20 cellular contexts compared by ENCODE assay signal in genomic region chr1:19884312-19884711, GRCh38. TPM values are rescaled to one million over a fixed set of nuclear protein-coding genes. Genes with fewer than 3 reads are reported as not detected.
DNase-seq lines count a peak whose midpoint lies in the region; ATAC-seq, FAIRE-seq and TF ChIP-seq lines count a peak whose summit lies in the region.
"Had no signal": no experiment of that assay in that cellular context is flagged by ENCODE, and none has a peak within 500 bp of the region (broad histone marks: within the 10 kb centered on the region; RNA-seq: fewer than 3 reads in every experiment).

No MANE protein-coding gene starts in this region.

- H3K9ac ChIP-seq in HepG2 (ENCODE audit: insufficient read depth, low read depth, low read length), result 0 out of 2 replicates have a peak overlapping the region, but pooled peaks have one; percentile 84
- H3K9ac ChIP-seq in SU-DHL-6 (ENCODE audit: low read length), result no peak overlapping the region
- H3K9ac ChIP-seq: KMS-11, parathyroid adenoma had no signal

- POLR2A ChIA-PET in HepG2 (lab: Yijun Ruan, JAX), result no interaction called here

- intact Hi-C loops in HepG2 (cut with micrococcal nuclease; ENCODE audit: unreplicated experiment) (loop anchor here (10.0 kb wide), 1 partner anchor 70 kb away; the partner anchor contains the start of gene RNF186), right lobe of liver (cut with DNase I) (no loop called here)

- H3K27me3 ChIP-seq in HepG2 (ENCODE audit: control insufficient read depth in 1 of 2, insufficient read depth in 2 of 2, low read length in 2 of 2), result no peaks in the 10 kb centered on the region; a peak in 1 of 5 replicates
- no peaks in the 10 kb centered on the region for H3K27me3 ChIP-seq in right lobe of liver
- H3K27me3 ChIP-seq in SU-DHL-6 (ENCODE audit: low read length), result no peaks in the 10 kb centered on the region
- no peaks in the 10 kb centered on the region for H3K27me3 ChIP-seq in hepatocyte
- H3K27me3 ChIP-seq: cardiac muscle cell had no signal

- TF ChIP-seq CTCF in HepG2 (CRISPR knock-in tag; IDR thresholded peaks at IDR 0.05), result no peak
- TF ChIP-seq CTCF in right lobe of liver (IDR thresholded peaks at IDR 0.05), result no peak
- TF ChIP-seq CTCF in SU-DHL-6 (IDR thresholded peaks at IDR 0.05; ENCODE audit: insufficient read depth, low read length, poor library complexity, severe bottlenecking), result no peak
- no peak for TF ChIP-seq CTCF in hepatocyte (IDR thresholded peaks at IDR 0.05; ENCODE audit: poor library complexity)
- TF ChIP-seq CTCF in type B pancreatic cell (conservative IDR thresholded peaks at IDR 0.05), result no peak

- peaks cover 59% of the 10 kb centered on the region for H3K79me2 ChIP-seq in HepG2 (ENCODE audit: insufficient read depth, low read length)
- peaks cover 61% of the 10 kb centered on the region for H3K79me2 ChIP-seq in SU-DHL-6 (ENCODE audit: insufficient read depth, low read length)
- H3K79me2 ChIP-seq in hepatocyte, result peaks cover 66% of the 10 kb centered on the region

- H4K20me1 ChIP-seq in HepG2 (ENCODE audit: insufficient read depth, low read length), result peaks cover 4% of the 10 kb centered on the region; the same call in 1 of the 2 replicates
- no peaks in the 10 kb centered on the region for H4K20me1 ChIP-seq in SU-DHL-6 (ENCODE audit: low read depth, low read length)
- H4K20me1 ChIP-seq in hepatocyte (ENCODE audit: insufficient read depth, poor library complexity, severe bottlenecking), result peaks cover 29% of the 10 kb centered on the region

- no peak for FAIRE-seq in HepG2 (lab: Jason Lieb, UNC)
- FAIRE-seq: RCC 7860 had no signal

- in situ Hi-C loops in HepG2 (cut with HindIII; ENCODE audit: extremely low pct_ligation_motif_present, low pct_unique_long_range_greater_than_20kb), result no loop called here

- WGBS in HepG2 (ENCODE audit: low lambda C conversion rate), result 95% methylated on average over 2 of the region's 2 CpGs
- 95% methylated on average over 2 of the region's 2 CpGs for whole genome bisulfite sequencing in right lobe of liver (ENCODE audit: insufficient coverage, low coverage, low lambda C conversion rate, missing lambda C conversion rate)
- WGBS in hepatocyte (ENCODE audit: low lambda C conversion rate, missing lambda C conversion rate), result 87% methylated on average over 2 of the region's 2 CpGs

- H3K4me2 ChIP-seq in HepG2 (ENCODE audit: low read depth, low read length) (peak overlapping the region; percentile 96), SU-DHL-6 (ENCODE audit: low read depth, low read length, poor library complexity, severe bottlenecking) (peak overlapping the region; percentile 67), hepatocyte (peak overlapping the region; percentile 96)

- no peaks in the 10 kb centered on the region for H3K27me3 Mint-ChIP-seq in type B pancreatic cell

- H3K9me3 ChIP-seq in HepG2 (ENCODE audit: low read length) (no peaks in the 10 kb centered on the region), right lobe of liver (no peaks in the 10 kb centered on the region), SU-DHL-6 (ENCODE audit: insufficient read depth, low read length) (no peaks in the 10 kb centered on the region), hepatocyte (ENCODE audit: low read depth) (no peaks in the 10 kb centered on the region)

- H3K27ac Mint-ChIP-seq in type B pancreatic cell, result no peak overlapping the region
- H3K27ac Mint-ChIP-seq: T-helper 2 cell treated with Interferon-gamma antibody and Interleukin-4, amounts not matched to agents 5 μg/mL and 100 μg/mL, for 36 hours had no signal

- H3K27ac ChIP-seq in HepG2 (ENCODE audit: extremely low read length, insufficient read depth, low read length), result no peak overlapping the region
- H3K27ac ChIP-seq in right lobe of liver, result no peak overlapping the region
- no peak overlapping the region for H3K27ac ChIP-seq in SU-DHL-6 (ENCODE audit: low read depth, low read length)
- no peak overlapping the region for H3K27ac ChIP-seq in hepatocyte
- H3K27ac ChIP-seq: cardiac muscle cell, KMS-11, parathyroid adenoma had no signal

- peak overlapping the region; percentile 90 for H3K4me3 Mint-ChIP-seq in type B pancreatic cell

- no peak for TF ChIP-seq EP300 in HepG2 (IDR thresholded peaks at IDR 0.05; ENCODE audit: low read depth in 2 of 2, low read length in 2 of 2)
- TF ChIP-seq EP300 in HepG2 (CRISPR knock-in tag; IDR thresholded peaks at IDR 0.05; ENCODE audit: borderline replicate concordance), result no peak

- no peak for TF ChIP-seq RAD21 in HepG2 (CRISPR knock-in tag; IDR thresholded peaks at IDR 0.05)

- BruUV-seq in HepG2 (replicated peaks; lab: Mats Ljungman, UMichigan), result no TSS peak

- no peaks in the 10 kb centered on the region for H3F3A ChIP-seq in SU-DHL-6 (ENCODE audit: insufficient read depth)

- peaks cover 5% of the 10 kb centered on the region for H3K9me3 Mint-ChIP-seq in type B pancreatic cell
- H3K9me3 Mint-ChIP-seq: effector memory CD8-positive, alpha-beta T cell had no signal

- DNase-seq in HepG2 (ENCODE audit: low spot score) (no peak), right lobe of liver (no peak), hepatocyte (ENCODE audit: low spot score) (no peak), type B pancreatic cell (ENCODE audit: extremely low spot score, unreplicated experiment) (no peak), NCI-H2171 treated with DMSO at 0.1 percent for 48 hours (lab: John Stamatoyannopoulos, UW) (no peak), GF-D8 (lab: John Stamatoyannopoulos, UW) (no peak)
- DNase-seq: activated CD4-positive, alpha-beta T cell treated with anti-CD3 and anti-CD28 coated beads, Interleukin-2, amount 50 U/mL, for 1 hour; activated effector memory CD4-positive, alpha-beta T cell treated with Interleukin-2 at 50 U/mL for 16 hours; effector memory CD8-positive, alpha-beta T cell; NCI-H1694 had no signal

- TF ChIP-seq POLR2A in HepG2 (IDR thresholded peaks at IDR 0.05; ENCODE audit: insufficient read depth in 1 of 2, low read depth in 2 of 2, low read length in 2 of 2) (no peak), right lobe of liver (IDR thresholded peaks at IDR 0.05) (no peak)

- no peaks in the 10 kb centered on the region for H3K9me2 ChIP-seq in SU-DHL-6 (replicated peaks; ENCODE audit: insufficient read depth, low read length)
- no peaks in the 10 kb centered on the region for H3K9me2 ChIP-seq in hepatocyte (replicated peaks; ENCODE audit: insufficient read depth)

- peaks cover 4% of the 10 kb centered on the region for H3K36me3 Mint-ChIP-seq in type B pancreatic cell

- H3K36me3 ChIP-seq in HepG2 (replicated peaks in 1 of 2; ENCODE audit: control insufficient read depth in 1 of 2, insufficient read depth in 2 of 2, low read length in 2 of 2) (peaks cover 0 to 4% of the 10 kb centered on the region in 2 experiments; a peak in 4 of 5 replicates), right lobe of liver (no peaks in the 10 kb centered on the region), SU-DHL-6 (ENCODE audit: low read length) (no peaks in the 10 kb centered on the region), hepatocyte (replicated peaks; ENCODE audit: insufficient read depth, low read depth) (no peaks in the 10 kb centered on the region)
- H3K36me3 ChIP-seq: cardiac muscle cell had no signal

- CTCF ChIA-PET in HepG2 (lab: Yijun Ruan, JAX; ENCODE audit: low intra/inter-chr PET ratio, low total read pairs), result no interaction called here

- ATAC-seq in HepG2, result no peak
- no peak for ATAC-seq in right lobe of liver
- no peak for ATAC-seq in HG02798 (IDR thresholded peaks at IDR 0.05; ENCODE audit: poor library complexity, unreplicated experiment)
- ATAC-seq: effector memory CD8-positive, alpha-beta T cell had no signal

- peaks cover 58% of the 10 kb centered on the region for H3K4me1 ChIP-seq in HepG2 (ENCODE audit: insufficient read depth, low read length)
- H3K4me1 ChIP-seq in right lobe of liver, result peaks cover 0 to 11% (median 0%) of the 10 kb centered on the region in 4 donors
- H3K4me1 ChIP-seq in hepatocyte (ENCODE audit: insufficient read depth), result peaks cover 7% of the 10 kb centered on the region

- H2AFZ ChIP-seq in HepG2 (ENCODE audit: low read length) (no peak overlapping the region), SU-DHL-6 (ENCODE audit: low read depth, low read length, severe bottlenecking) (no peak overlapping the region), hepatocyte (no peak overlapping the region)
- H2AFZ ChIP-seq: parathyroid adenoma had no signal

- H3K4me1 Mint-ChIP-seq in type B pancreatic cell (ENCODE audit: unreplicated experiment), result peaks cover 32% of the 10 kb centered on the region

- peak overlapping the region in 2 of 3 experiments; percentile 80 to 82; a peak in 1 of 6 replicates for H3K4me3 ChIP-seq in HepG2 (replicated peaks in 1 of 3; ENCODE audit: insufficient read depth in 1 of 3, low read depth in 2 of 3, low read length in 3 of 3)
- no peak overlapping the region for H3K4me3 ChIP-seq in right lobe of liver
- H3K4me3 ChIP-seq in SU-DHL-6 (ENCODE audit: insufficient read depth, low read length, poor library complexity, severe bottlenecking), result no peak overlapping the region
- H3K4me3 ChIP-seq in hepatocyte, result no peak overlapping the region
- H3K4me3 ChIP-seq: cardiac muscle cell had no signal

RNA-seq across cellular contexts. Expression of gene OTUD3, which starts 2.1 kb away (rescaled TPM):
- total RNA-seq in HepG2 (2016; rRNA removed; fragmentation: Illumina TruSeq; extraction: Trizol), result 5.2 and 7.5 TPM in 2 replicates
- total RNA-seq in HepG2 (2016; cell fraction: cytosol; rRNA removed; fragmentation: Illumina TruSeq; extraction: Trizol; ENCODE audit: low read depth), result 4.1 and 7.5 TPM in 2 replicates
- total RNA-seq in HepG2 (2016; cell fraction: insoluble cytoplasmic fraction; rRNA removed; fragmentation: Illumina TruSeq; extraction: Trizol), result 5.4 and 7.4 TPM in 2 replicates
- total RNA-seq in HepG2 (2016; cell fraction: membrane; rRNA removed; fragmentation: Illumina TruSeq; extraction: Trizol), result 2.6 and 3.0 TPM in 2 replicates
- 13.6 and 19.6 TPM in 2 replicates for total RNA-seq in HepG2 (2016; cell fraction: nucleus; rRNA removed; fragmentation: Illumina TruSeq; extraction: Trizol)
- 5.2 and 5.6 TPM in 2 replicates for polyA plus RNA-seq in HepG2 (2011; rRNA removed)
- 1.9 and 2.3 TPM in 2 replicates for polyA plus RNA-seq in HepG2 (2011; cell fraction: cytosol; rRNA removed)
- polyA plus RNA-seq in HepG2 (2011; cell fraction: nucleus; rRNA removed), result 9.3 and 11.5 TPM in 2 replicates
- 3.5 and 4.2 TPM in 2 replicates for polyA plus RNA-seq in HepG2 (2012)
- polyA plus RNA-seq in HepG2 (2016; cell fraction: cytosol; fragmentation: Illumina TruSeq; extraction: Trizol; ENCODE audit: low read depth), result 0.17 and 0.50 TPM in 2 replicates
- polyA plus RNA-seq in HepG2 (2016; cell fraction: insoluble cytoplasmic fraction; fragmentation: Illumina TruSeq; extraction: Trizol; ENCODE audit: low read depth), result 3.4 and 3.5 TPM in 2 replicates
- polyA plus RNA-seq in HepG2 (2016; cell fraction: membrane; fragmentation: Illumina TruSeq; extraction: Trizol; ENCODE audit: low read depth), result 0.48 and 0.61 TPM in 2 replicates
- polyA plus RNA-seq in HepG2 (2016; cell fraction: nucleus; fragmentation: Illumina TruSeq; extraction: Trizol; ENCODE audit: insufficient read depth, low read depth), result 23.6 and 27.3 TPM in 2 replicates
- polyA minus RNA-seq in HepG2 (2011; rRNA and poly(A)+ RNA removed; ENCODE audit: low replicate concordance), result 6.5 and 7.6 TPM in 2 replicates
- 2.0 and 3.2 TPM in 2 replicates for polyA minus RNA-seq in HepG2 (2011; cell fraction: cytosol; rRNA and poly(A)+ RNA removed)
- 13.1 and 14.4 TPM in 2 replicates for polyA minus RNA-seq in HepG2 (2011; cell fraction: nucleus; rRNA and poly(A)+ RNA removed)
- 1 to 10 TPM in 5 of 6 experiments, under 1 TPM in 1; 0.98 to 3.4 (median 1.3) TPM for total RNA-seq in right lobe of liver
- 9.2 and 9.3 TPM in 2 replicates for total RNA-seq in hepatocyte
- polyA plus RNA-seq in hepatocyte, result 3.0 and 4.1 TPM in 2 replicates
- total RNA-seq in type B pancreatic cell (ENCODE audit: low replicate concordance), result 8.3 and 23.1 TPM in 2 replicates

RNA-seq across cellular contexts. Expression of gene PLA2G2E, which starts 39.1 kb away (rescaled TPM):
- total RNA-seq in HepG2 (2016; rRNA removed; fragmentation: Illumina TruSeq; extraction: Trizol) (not detected in 2 replicates), right lobe of liver (not detected), hepatocyte (not detected in 2 replicates), type B pancreatic cell (ENCODE audit: low replicate concordance) (not detected in 2 replicates)
- total RNA-seq in HepG2 (2016; cell fraction: cytosol; rRNA removed; fragmentation: Illumina TruSeq; extraction: Trizol; ENCODE audit: low read depth), result not detected in 2 replicates
- total RNA-seq in HepG2 (2016; cell fraction: insoluble cytoplasmic fraction; rRNA removed; fragmentation: Illumina TruSeq; extraction: Trizol), result not detected in 2 replicates
- total RNA-seq in HepG2 (2016; cell fraction: membrane; rRNA removed; fragmentation: Illumina TruSeq; extraction: Trizol), result not detected in 2 replicates
- total RNA-seq in HepG2 (2016; cell fraction: nucleus; rRNA removed; fragmentation: Illumina TruSeq; extraction: Trizol), result not detected in 2 replicates
- polyA plus RNA-seq in HepG2 (2011; rRNA removed) (not detected in 2 replicates), hepatocyte (not detected in 2 replicates)
- not detected in 2 replicates for polyA plus RNA-seq in HepG2 (2011; cell fraction: cytosol; rRNA removed)
- polyA plus RNA-seq in HepG2 (2011; cell fraction: nucleus; rRNA removed), result 0.50 TPM in 1 of 2 replicates, not detected in the other
- polyA plus RNA-seq in HepG2 (2012), result not detected in 2 replicates
- not detected in 2 replicates for polyA plus RNA-seq in HepG2 (2016; cell fraction: cytosol; fragmentation: Illumina TruSeq; extraction: Trizol; ENCODE audit: low read depth)
- not detected in 2 replicates for polyA plus RNA-seq in HepG2 (2016; cell fraction: insoluble cytoplasmic fraction; fragmentation: Illumina TruSeq; extraction: Trizol; ENCODE audit: low read depth)
- not detected in 2 replicates for polyA plus RNA-seq in HepG2 (2016; cell fraction: membrane; fragmentation: Illumina TruSeq; extraction: Trizol; ENCODE audit: low read depth)
- polyA plus RNA-seq in HepG2 (2016; cell fraction: nucleus; fragmentation: Illumina TruSeq; extraction: Trizol; ENCODE audit: insufficient read depth, low read depth), result not detected in 2 replicates
- not detected in 2 replicates for polyA minus RNA-seq in HepG2 (2011; rRNA and poly(A)+ RNA removed; ENCODE audit: low replicate concordance)
- not detected in 2 replicates for polyA minus RNA-seq in HepG2 (2011; cell fraction: cytosol; rRNA and poly(A)+ RNA removed)
- polyA minus RNA-seq in HepG2 (2011; cell fraction: nucleus; rRNA and poly(A)+ RNA removed), result not detected in 2 replicates
- total RNA-seq: cardiac muscle cell, Daoy, mesenteric fat pad, NCI-H460 had no signal
- polyA plus RNA-seq: cardiac muscle cell had no signal

Comparison
In these comparisons a context has a peak if more than half of its experiments do, and no peak if none do; other contexts are left out.
1. H3K4me3 ChIP-seq: peak in HepG2 (2 of 3); none in right lobe of liver (0 of 3), SU-DHL-6 (single experiment) and hepatocyte (single experiment).
2. Peak in every context shown above with its lines, with median percentiles within 50 percentile points of each other: H3K4me2 ChIP-seq.